1 cellular context compared by ENCODE assay signal in genomic region chr15:40793216-40793989, GRCh38.
TF ChIP-seq lines count a peak whose summit lies in the region.

No MANE protein-coding gene starts in this region.

TF ChIP-seq in HepG2, 621 proteins besides CTCF, POLR2A, EP300 and RAD21 (continued from another document and continues in another):
- TF ChIP-seq ZNF740 (CRISPR knock-in tag; IDR thresholded peaks at IDR 0.05) (no peak), ZNF777 (CRISPR knock-in tag; IDR thresholded peaks at IDR 0.05) (no peak), KAT8 (CRISPR knock-in tag; IDR thresholded peaks at IDR 0.05) (0 out of 2 replicates have a peak, but pooled peaks have one; percentile 48), HDAC2 (CRISPR knock-in tag; IDR thresholded peaks at IDR 0.05) (peak; percentile 90), GLI4 (CRISPR knock-in tag; IDR thresholded peaks at IDR 0.05; ENCODE audit: borderline replicate concordance) (no peak), AGO2 (optimal IDR thresholded peaks at IDR 0.05; ENCODE audit: low read depth, low read length) (no peak), ZNF574 (CRISPR knock-in tag; IDR thresholded peaks at IDR 0.05) (peak; percentile 34; the same call in 1 of the 2 replicates), STAT6 (CRISPR knock-in tag; IDR thresholded peaks at IDR 0.05; ENCODE audit: borderline replicate concordance) (no peak), FOXP4 (CRISPR knock-in tag; IDR thresholded peaks at IDR 0.05) (0 out of 2 replicates have a peak, but pooled peaks have one; percentile 21), MTERF4 (CRISPR knock-in tag; IDR thresholded peaks at IDR 0.05) (no peak), GRHL1 (CRISPR knock-in tag; conservative IDR thresholded peaks at IDR 0.05) (no peak), ZNF205 (CRISPR knock-in tag; IDR thresholded peaks at IDR 0.05) (peak; percentile 100), CSRNP2 (CRISPR knock-in tag; conservative IDR thresholded peaks at IDR 0.05; ENCODE audit: low read depth) (no peak), ZNF558 (CRISPR knock-in tag; IDR thresholded peaks at IDR 0.05; ENCODE audit: borderline replicate concordance) (no peak), HNRNPH1 (optimal IDR thresholded peaks at IDR 0.05; ENCODE audit: low read depth, low read length) (no peak), THAP8 (CRISPR knock-in tag; IDR thresholded peaks at IDR 0.05; ENCODE audit: borderline replicate concordance) (no peak), KMT2B (CRISPR knock-in tag; IDR thresholded peaks at IDR 0.05) (0 out of 2 replicates have a peak, but pooled peaks have one; percentile 21), ISL2 (CRISPR knock-in tag; IDR thresholded peaks at IDR 0.05) (peak; percentile 37; the same call in 1 of the 2 replicates), ZNF780A (CRISPR knock-in tag; IDR thresholded peaks at IDR 0.05) (no peak), ZHX2 (IDR thresholded peaks at IDR 0.05; ENCODE audit: low read depth) (no peak), ZHX2 (CRISPR knock-in tag; IDR thresholded peaks at IDR 0.05; ENCODE audit: borderline replicate concordance) (no peak), MED8 (CRISPR knock-in tag; IDR thresholded peaks at IDR 0.05; ENCODE audit: insufficient replicate concordance) (no peak), KDM6A (CRISPR knock-in tag; IDR thresholded peaks at IDR 0.05; ENCODE audit: low read depth) (peak; percentile 76), CREB3 (CRISPR knock-in tag; IDR thresholded peaks at IDR 0.05) (no peak), ZNF280D (CRISPR knock-in tag; IDR thresholded peaks at IDR 0.05) (no peak; the same call in 1 of the 2 replicates), MXD3 (CRISPR knock-in tag; IDR thresholded peaks at IDR 0.05) (no peak), ZNF792 (CRISPR knock-in tag; IDR thresholded peaks at IDR 0.05) (peak; percentile 80; the same call in 1 of the 2 replicates)
